ENCODE assay signal across 10 cellular contexts in genomic region chr17:3796110-3796821, GRCh38. TPM values are rescaled to one million over a fixed set of nuclear protein-coding genes. Genes with fewer than 3 reads are reported as not detected.
DNase-seq lines count a peak whose midpoint lies in the region; ATAC-seq and TF ChIP-seq lines count a peak whose summit lies in the region.
"Had no signal": no experiment of that assay in that cellular context is flagged by ENCODE, and none has a peak within 500 bp of the region (broad histone marks: within the 10 kb centered on the region; RNA-seq: fewer than 3 reads in every experiment).

No MANE protein-coding gene starts in this region.

- intact Hi-C loops in uterus (cut with DNase I; ENCODE audit: low total_unique reads) = no loop called here

- peak overlapping the region in 1 of 2 experiments; percentile 33; a peak in 2 of 4 replicates for H3K4me3 ChIP-seq in DND-41 (ENCODE audit: low read depth in 1 of 2, low read length in 2 of 2)
- H3K4me3 ChIP-seq in uterus = no peak overlapping the region
- H3K4me3 ChIP-seq in brain microvascular endothelial cell (ENCODE audit: low read depth, low read length) = no peak overlapping the region
- H3K4me3 ChIP-seq: lung had no signal

- no peaks in the 10 kb centered on the region for H3K9me3 Mint-ChIP-seq in central memory CD8-positive, alpha-beta T cell
- H3K9me3 Mint-ChIP-seq: activated naive CD4-positive, alpha-beta T cell treated with anti-CD3 and anti-CD28 coated beads, Interleukin-2, amount 50 U/mL, for 24 hours had no signal

- no peaks in the 10 kb centered on the region for H3K36me3 Mint-ChIP-seq in T-helper 17 cell (ENCODE audit: low read depth)
- H3K36me3 Mint-ChIP-seq in central memory CD8-positive, alpha-beta T cell (ENCODE audit: insufficient read depth) = peaks cover 22% of the 10 kb centered on the region
- H3K36me3 Mint-ChIP-seq: activated naive CD4-positive, alpha-beta T cell treated with anti-CD3 and anti-CD28 coated beads, Interleukin-2, amount 50 U/mL, for 24 hours had no signal

- H3K4me1 ChIP-seq in DND-41 (ENCODE audit: insufficient read depth, low read length) (peaks cover 40% of the 10 kb centered on the region), uterus (no peaks in the 10 kb centered on the region)

- no peaks in the 10 kb centered on the region for H4K20me1 ChIP-seq in DND-41 (ENCODE audit: insufficient read depth, low read length)

- H3K27ac ChIP-seq in DND-41 (ENCODE audit: low read length) = peak overlapping the region; percentile 90
- no peak overlapping the region for H3K27ac ChIP-seq in uterus
- no peak overlapping the region for H3K27ac ChIP-seq in brain microvascular endothelial cell

- no peaks in the 10 kb centered on the region for H3K9me3 ChIP-seq in DND-41 (ENCODE audit: insufficient read depth, low read length, severe bottlenecking)
- H3K9me3 ChIP-seq in T-helper 17 cell (ENCODE audit: control insufficient read depth, low read length, poor library complexity, severe bottlenecking) = no peaks in the 10 kb centered on the region
- no peaks in the 10 kb centered on the region for H3K9me3 ChIP-seq in uterus

- TF ChIP-seq POLR2A in uterus (IDR thresholded peaks at IDR 0.05) = no peak

- H3K4me3 Mint-ChIP-seq in T-helper 17 cell = peak overlapping the region; percentile 76
- peak overlapping the region; percentile 51 for H3K4me3 Mint-ChIP-seq in central memory CD8-positive, alpha-beta T cell

- H3K36me3 ChIP-seq in DND-41 (ENCODE audit: insufficient read depth, low read length) (no peaks in the 10 kb centered on the region), uterus (no peaks in the 10 kb centered on the region), brain microvascular endothelial cell (replicated peaks) (no peaks in the 10 kb centered on the region)

- H3K4me1 Mint-ChIP-seq in T-helper 17 cell = peaks cover 21% of the 10 kb centered on the region
- peaks cover 57% of the 10 kb centered on the region for H3K4me1 Mint-ChIP-seq in central memory CD8-positive, alpha-beta T cell

- peak overlapping the region; percentile 48 for H3K4me2 ChIP-seq in DND-41 (ENCODE audit: insufficient read depth, low read length)

- ATAC-seq in DND-41 (ENCODE audit: insufficient read depth, low read depth) (peak; percentile 91), GM21737 (IDR thresholded peaks at IDR 0.05; ENCODE audit: unreplicated experiment) (peak; percentile 63), T-helper 17 cell (peak; percentile 86)
- peak; percentile 84 for ATAC-seq in central memory CD8-positive, alpha-beta T cell (replicated peaks; ENCODE audit: extremely low read depth, poor library complexity, severe bottlenecking)

- DNase-seq in DND-41 (peak; percentile 97), T-helper 17 cell (peak; percentile 47 to 74 (median 56)), uterus (no peak), brain microvascular endothelial cell (no peak), COR-L47 (lab: John Stamatoyannopoulos, UW) (no peak)
- peak; percentile 65 to 92 for DNase-seq in central memory CD8-positive, alpha-beta T cell (ENCODE audit: low spot score in 2 of 2)
- peak; percentile 61 to 93 for DNase-seq in stimulated activated CD8-positive, alpha-beta memory T cell treated with anti-CD3 and anti-CD28 coated beads, Interleukin-4, amount 100 ng/mL, for 4 hours (ENCODE audit: low read depth in 2 of 2, low spot score in 1 of 2)

- no peak for TF ChIP-seq CTCF in DND-41 (IDR thresholded peaks at IDR 0.05; ENCODE audit: borderline replicate concordance, extremely low read depth, low read length, poor library complexity, severe bottlenecking)
- TF ChIP-seq CTCF in uterus (IDR thresholded peaks at IDR 0.05) = no peak
- no peak for TF ChIP-seq CTCF in brain microvascular endothelial cell (IDR thresholded peaks at IDR 0.05; ENCODE audit: low read depth, low read length, missing control alignments)

- peak overlapping the region; percentile 94 for H3K27ac Mint-ChIP-seq in T-helper 17 cell
- H3K27ac Mint-ChIP-seq in central memory CD8-positive, alpha-beta T cell (ENCODE audit: low read depth) = peak overlapping the region; percentile 100

- H3K27me3 ChIP-seq in DND-41 (ENCODE audit: insufficient read depth, low read length, poor library complexity) (no peaks in the 10 kb centered on the region), uterus (no peaks in the 10 kb centered on the region), brain microvascular endothelial cell (replicated peaks) (no peaks in the 10 kb centered on the region)

- in situ Hi-C loops in brain microvascular endothelial cell (cut with HindIII; ENCODE audit: low pct_ligation_motif_present, low sequenced_read_pairs) = no loop called here

- H3K27me3 Mint-ChIP-seq in T-helper 17 cell = no peaks in the 10 kb centered on the region
- H3K27me3 Mint-ChIP-seq in central memory CD8-positive, alpha-beta T cell = no peaks in the 10 kb centered on the region
- H3K27me3 Mint-ChIP-seq: activated naive CD4-positive, alpha-beta T cell treated with anti-CD3 and anti-CD28 coated beads, Interleukin-2, amount 50 U/mL, for 24 hours had no signal

- no peaks in the 10 kb centered on the region for H3K79me2 ChIP-seq in DND-41 (ENCODE audit: insufficient read depth, low read length)

- peak overlapping the region; percentile 40 for H3K9ac ChIP-seq in DND-41 (ENCODE audit: low read depth, low read length)

- peak overlapping the region; percentile 42; the same call in 1 of the 2 replicates for H2AFZ ChIP-seq in DND-41 (ENCODE audit: low read depth, low read length)

RNA-seq across cellular contexts. Expression of gene ITGAE, which starts 4.7 kb away (rescaled TPM):
- total RNA-seq in T-helper 17 cell (10 to 100 TPM; 10.2 to 14.3 TPM), uterus (10 to 100 TPM in 2 of 4 donors, 1 to 10 TPM in 2; 2.8 to 46.8 (median 14.2) TPM)

RNA-seq across cellular contexts. Expression of gene NCBP3, which starts 49.8 kb away (rescaled TPM):
- total RNA-seq in T-helper 17 cell = 10 to 100 TPM; 37.0 to 42.9 TPM
- total RNA-seq in uterus = 10 to 100 TPM; 16.5 to 46.7 (median 30.1) TPM

Comparison
In these comparisons a context has a peak if more than half of its experiments do, and no peak if none do; other contexts are left out.
1. DNase-seq: peak in DND-41 (single experiment), T-helper 17 cell (3 of 3), central memory CD8-positive, alpha-beta T cell (2 of 2) and stimulated activated CD8-positive, alpha-beta memory T cell treated with anti-CD3 and anti-CD28 coated beads, Interleukin-4, amount 100 ng/mL, for 4 hours (2 of 2); none in uterus (0 of 2), brain microvascular endothelial cell (single experiment) and COR-L47 (single experiment).
2. Peak in every context shown above with its lines, with median percentiles within 50 percentile points of each other: ATAC-seq.